17 cellular contexts compared by ENCODE assay signal in genomic region chr15:25329685-25330084, GRCh38.
"Had no signal": no experiment of that assay in that cellular context is flagged by ENCODE, and none has a peak within 500 bp of the region (broad histone marks: within the 10 kb centered on the region; RNA-seq: fewer than 3 reads in every experiment).

No MANE protein-coding gene starts in this region.

- H3K27ac ChIP-seq: lower lobe of right lung, neural progenitor cell, upper lobe of right lung had no signal

- ATAC-seq: activated CD8-positive, alpha-beta T cell treated with anti-CD3 and anti-CD28 coated beads, Interleukin-2, amount 10 ng/mL, durations not matched to agents 7 days and 5 days; left lobe of liver; lower lobe of right lung; naive thymus-derived CD8-positive, alpha-beta T cell; stimulated activated naive CD8-positive, alpha-beta T cell treated with anti-CD3 and anti-CD28 coated beads, Interleukin-15, Interleukin-2, amounts not matched to agents 100 U/mL and 50 U/mL, for 24 hours; upper lobe of right lung had no signal

- H2AFZ ChIP-seq: neural progenitor cell had no signal

- H3K27me3 Mint-ChIP-seq: brain; naive thymus-derived CD8-positive, alpha-beta T cell had no signal

- H3K9me3 ChIP-seq: lower lobe of right lung, upper lobe of right lung had no signal

- H3K4me1 ChIP-seq: lower lobe of right lung, neural progenitor cell, upper lobe of right lung had no signal

- H3K36me3 ChIP-seq: lower lobe of right lung, upper lobe of right lung had no signal

- H3K9ac ChIP-seq: neural progenitor cell had no signal

- DNase-seq: activated CD4-positive, alpha-beta T cell treated with anti-CD3 and anti-CD28 coated beads for 1 hour; activated CD4-positive, alpha-beta T cell treated with anti-CD3 and anti-CD28 coated beads, Interleukin-2, amount 50 U/mL, for 1 hour; activated CD8-positive, alpha-beta T cell treated with anti-CD3 and anti-CD28 coated beads, Interleukin-2, amount 10 ng/mL, durations not matched to agents 7 days and 5 days; activated gamma-delta T cell; activated naive CD4-positive, alpha-beta T cell treated with anti-CD3 and anti-CD28 coated beads, Interleukin-2, amount 50 U/mL, for 16 hours; aorta; lower lobe of right lung; naive thymus-derived CD8-positive, alpha-beta T cell; posterior cingulate gyrus; retina; stimulated activated CD4-positive, alpha-beta T cell treated with anti-CD3 and anti-CD28 coated beads, Interleukin-4, amount 100 ng/mL, for 1 hour; stimulated activated naive CD8-positive, alpha-beta T cell treated with anti-CD3 and anti-CD28 coated beads, Interleukin-15, Interleukin-2, amounts not matched to agents 100 U/mL and 50 U/mL, for 24 hours; upper lobe of right lung had no signal

- H3K4me3 Mint-ChIP-seq: activated CD8-positive, alpha-beta T cell treated with anti-CD3 and anti-CD28 coated beads, Interleukin-2, amount 10 ng/mL, durations not matched to agents 7 days and 5 days; activated T-helper 1 cell treated with anti-CD3 and anti-CD28 coated beads, Interleukin-12 subunit alpha, Interleukin-12 subunit beta, Interleukin-2, Interleukin-4 antibody, amounts not matched to agents 30 ng/mL and 10 ng/mL and 1 ng/mL, durations not matched to agents 14 hours and 24 hours and 36 hours; brain; naive thymus-derived CD8-positive, alpha-beta T cell; neural progenitor cell had no signal

- H3K4me3 ChIP-seq: lower lobe of right lung, neural progenitor cell, upper lobe of right lung had no signal

- H3K4me2 ChIP-seq: neural progenitor cell had no signal

- H3K27ac Mint-ChIP-seq: activated T-helper 1 cell treated with anti-CD3 and anti-CD28 coated beads, Interleukin-12 subunit alpha, Interleukin-12 subunit beta, Interleukin-2, Interleukin-4 antibody, amounts not matched to agents 30 ng/mL and 10 ng/mL and 1 ng/mL, durations not matched to agents 14 hours and 24 hours and 36 hours; naive thymus-derived CD8-positive, alpha-beta T cell; neural progenitor cell had no signal

- H3K27me3 ChIP-seq: neural progenitor cell, upper lobe of right lung had no signal
